ENCODE assay signal across 1 cellular context in genomic region chr6:69232506-69233194, GRCh38.
TF ChIP-seq lines count a peak whose summit lies in the region.

No MANE protein-coding gene starts in this region.

TF ChIP-seq in WTC11, 78 proteins besides CTCF, POLR2A, EP300 and RAD21 (continued from another document and continues in another):
- TF ChIP-seq ARID4B (CRISPR knock-in tag; IDR thresholded peaks at IDR 0.05; ENCODE audit: borderline replicate concordance) (peak; percentile 99), NFATC4 (CRISPR knock-in tag; IDR thresholded peaks at IDR 0.05) (no peak), GRHL2 (CRISPR knock-in tag; IDR thresholded peaks at IDR 0.05; ENCODE audit: insufficient replicate concordance, severe bottlenecking) (no peak), IRF1 (CRISPR knock-in tag; IDR thresholded peaks at IDR 0.05) (peak; percentile 97), ATF3 (CRISPR knock-in tag; conservative IDR thresholded peaks at IDR 0.05) (no peak), ZMAT4 (CRISPR knock-in tag; IDR thresholded peaks at IDR 0.05) (no peak), USF1 (CRISPR knock-in tag; IDR thresholded peaks at IDR 0.05) (peak; percentile 85), AR (CRISPR knock-in tag; IDR thresholded peaks at IDR 0.05) (no peak), ELF4 (CRISPR knock-in tag; IDR thresholded peaks at IDR 0.05; ENCODE audit: low read depth) (peak; percentile 83; the same call in 1 of the 2 replicates), ZNF532 (CRISPR knock-in tag; IDR thresholded peaks at IDR 0.05; ENCODE audit: borderline replicate concordance) (no peak), ATF6 (CRISPR knock-in tag; IDR thresholded peaks at IDR 0.05) (no peak), SOX15 (CRISPR knock-in tag; IDR thresholded peaks at IDR 0.05) (no peak), FOXK1 (CRISPR knock-in tag; IDR thresholded peaks at IDR 0.05) (peak; percentile 93), STAT6 (CRISPR knock-in tag; conservative IDR thresholded peaks at IDR 0.05; ENCODE audit: low read depth) (peak; percentile 87; the same call in 1 of the 2 replicates), MYBL2 (CRISPR knock-in tag; IDR thresholded peaks at IDR 0.05) (peak; percentile 77; the same call in 1 of the 2 replicates), OVOL2 (CRISPR knock-in tag; IDR thresholded peaks at IDR 0.05; ENCODE audit: borderline replicate concordance) (no peak), ZBTB43 (CRISPR knock-in tag; IDR thresholded peaks at IDR 0.05) (peak; percentile 82; the same call in 1 of the 2 replicates), ZNF121 (CRISPR knock-in tag; IDR thresholded peaks at IDR 0.05) (no peak), NFYB (CRISPR knock-in tag; conservative IDR thresholded peaks at IDR 0.05; ENCODE audit: low read depth) (no peak; the same call in 1 of the 2 replicates), RORB (CRISPR knock-in tag; IDR thresholded peaks at IDR 0.05) (no peak), ZNF263 (CRISPR knock-in tag; IDR thresholded peaks at IDR 0.05; ENCODE audit: low read depth) (no peak), ZNF317 (CRISPR knock-in tag; IDR thresholded peaks at IDR 0.05; ENCODE audit: borderline replicate concordance, low read depth) (peak; percentile 72), FOXP4 (CRISPR knock-in tag; IDR thresholded peaks at IDR 0.05) (peak; percentile 99), TP53 (CRISPR knock-in tag; IDR thresholded peaks at IDR 0.05) (peak; percentile 97), SP1 (CRISPR knock-in tag; conservative IDR thresholded peaks at IDR 0.05) (0 out of 2 replicates have a peak, but pooled peaks have one; percentile 28), NR3C1 (CRISPR knock-in tag; conservative IDR thresholded peaks at IDR 0.05; ENCODE audit: low read depth) (peak; percentile 92; the same call in 1 of the 2 replicates), HMGA2 (CRISPR knock-in tag; IDR thresholded peaks at IDR 0.05) (no peak), CBFB (CRISPR knock-in tag; IDR thresholded peaks at IDR 0.05; ENCODE audit: low read depth) (peak; percentile 96; the same call in 1 of the 2 replicates), GABPB1 (CRISPR knock-in tag; IDR thresholded peaks at IDR 0.05) (peak; percentile 82), ETV6 (CRISPR knock-in tag; IDR thresholded peaks at IDR 0.05) (peak; percentile 97), ZNF671 (CRISPR knock-in tag; IDR thresholded peaks at IDR 0.05) (no peak), KAT7 (CRISPR knock-in tag; IDR thresholded peaks at IDR 0.05; ENCODE audit: borderline replicate concordance) (peak; percentile 97; the same call in 1 of the 2 replicates), RELA (CRISPR knock-in tag; IDR thresholded peaks at IDR 0.05; ENCODE audit: borderline replicate concordance) (peak; percentile 96), FOXP1 (CRISPR knock-in tag; IDR thresholded peaks at IDR 0.05; ENCODE audit: borderline replicate concordance) (peak; percentile 98)
